ENCODE assay signal across 3 cellular contexts in genomic region chr4:125518281-125518680, GRCh38.
TF ChIP-seq lines count a peak whose summit lies in the region.

No MANE protein-coding gene starts in this region.

TF ChIP-seq in SK-N-SH, 30 proteins besides CTCF, POLR2A, EP300 and RAD21 (continued from another document and continues in another):
- no peak for TF ChIP-seq IRF3 (IDR thresholded peaks at IDR 0.05; ENCODE audit: low read depth, low read length)
- no peak for TF ChIP-seq SIN3A (IDR thresholded peaks at IDR 0.05; ENCODE audit: borderline replicate concordance, low read depth, low read length)
- TF ChIP-seq CHD2 (IDR thresholded peaks at IDR 0.05; ENCODE audit: low read length, partially characterized antibody): no peak
- TF ChIP-seq ZBTB33 (IDR thresholded peaks at IDR 0.05; ENCODE audit: borderline replicate concordance, low read depth): no peak
- no peak for TF ChIP-seq GATA2 (CRISPR knock-in tag; IDR thresholded peaks at IDR 0.05)
- no peak for TF ChIP-seq RFX5 (IDR thresholded peaks at IDR 0.05; ENCODE audit: low read length)
- TF ChIP-seq EZH2phosphoT487 (IDR thresholded peaks at IDR 0.05; ENCODE audit: borderline replicate concordance, low read depth): no peak
- no peak for TF ChIP-seq NRF1 (IDR thresholded peaks at IDR 0.05; ENCODE audit: low read depth, low read length)
- no peak for TF ChIP-seq ELF1 (IDR thresholded peaks at IDR 0.05)
- TF ChIP-seq TAF1 (IDR thresholded peaks at IDR 0.05; ENCODE audit: borderline replicate concordance, low read depth, low read length): no peak
- TF ChIP-seq MXI1 (IDR thresholded peaks at IDR 0.05; ENCODE audit: low read depth, low read length): no peak
- TF ChIP-seq REST (IDR thresholded peaks at IDR 0.05; ENCODE audit: low read depth, low read length): no peak

TF ChIP-seq in SK-N-SH treated with all-trans-retinoic acid at 6 μM for 48 hours, 23 proteins besides CTCF, POLR2A, EP300 and RAD21 (continued from another document):
- no peak for TF ChIP-seq POU6F1 (CRISPR knock-in tag; IDR thresholded peaks at IDR 0.05; ENCODE audit: borderline replicate concordance, low read depth)
- no peak for TF ChIP-seq TSHZ2 (CRISPR knock-in tag; IDR thresholded peaks at IDR 0.05)
- TF ChIP-seq ZNF70 (CRISPR knock-in tag; IDR thresholded peaks at IDR 0.05): no peak
- no peak for TF ChIP-seq ZFP30 (CRISPR knock-in tag; IDR thresholded peaks at IDR 0.05)
- no peak for TF ChIP-seq ZC3H10 (CRISPR knock-in tag; IDR thresholded peaks at IDR 0.05)
- no peak for TF ChIP-seq ARNTL (CRISPR knock-in tag; IDR thresholded peaks at IDR 0.05; ENCODE audit: borderline replicate concordance, low read depth)
- TF ChIP-seq ESRRG (CRISPR knock-in tag; IDR thresholded peaks at IDR 0.05): no peak
- no peak for TF ChIP-seq BACH2 (CRISPR knock-in tag; IDR thresholded peaks at IDR 0.05; ENCODE audit: borderline replicate concordance)
- no peak for TF ChIP-seq GLIS3 (CRISPR knock-in tag; IDR thresholded peaks at IDR 0.05)

TF ChIP-seq in WTC11, 78 proteins besides CTCF, POLR2A, EP300 and RAD21 (continued from another document):
- no peak for TF ChIP-seq PREB (CRISPR knock-in tag; IDR thresholded peaks at IDR 0.05; ENCODE audit: borderline replicate concordance)
TF ChIP-seq in WTC11: peak in this region for 0.
